In genomic region chr10:11875499-11876281, GRCh38 we compare ENCODE assay signal across 1 cellular context.
TF ChIP-seq lines count a peak whose summit lies in the region.

No MANE protein-coding gene starts in this region.

TF ChIP-seq in neural cell, 6 proteins besides CTCF, POLR2A, EP300 and RAD21 (continued from another document):
- TF ChIP-seq REST (IDR thresholded peaks at IDR 0.05; ENCODE audit: borderline replicate concordance) (no peak), POLR2AphosphoS5 (IDR thresholded peaks at IDR 0.05) (no peak), EZH2 (IDR thresholded peaks at IDR 0.05; ENCODE audit: borderline replicate concordance, insufficient read depth, low read length, poor library complexity, severe bottlenecking) (no peak), TAF1 (IDR thresholded peaks at IDR 0.05; ENCODE audit: low read depth) (no peak)
